In genomic region chr10:99339563-99340047, GRCh38 we compare ENCODE assay signal across 1 cellular context.
TF ChIP-seq lines count a peak whose summit lies in the region.

No MANE protein-coding gene starts in this region.

TF ChIP-seq in HepG2, 621 proteins besides CTCF, POLR2A, EP300 and RAD21:
- TF ChIP-seq ZSCAN12 (CRISPR knock-in tag; IDR thresholded peaks at IDR 0.05) (no peak), MAFK (conservative IDR thresholded peaks at IDR 0.05 in 1 of 2, IDR thresholded peaks at IDR 0.05 in 1 of 2; ENCODE audit: low read length in 2 of 2) (peak; percentile 20 to 55; a peak in 2 of 4 replicates)
